Comparison of ENCODE assay signal across 1 cellular context in the genomic region with DNA sequence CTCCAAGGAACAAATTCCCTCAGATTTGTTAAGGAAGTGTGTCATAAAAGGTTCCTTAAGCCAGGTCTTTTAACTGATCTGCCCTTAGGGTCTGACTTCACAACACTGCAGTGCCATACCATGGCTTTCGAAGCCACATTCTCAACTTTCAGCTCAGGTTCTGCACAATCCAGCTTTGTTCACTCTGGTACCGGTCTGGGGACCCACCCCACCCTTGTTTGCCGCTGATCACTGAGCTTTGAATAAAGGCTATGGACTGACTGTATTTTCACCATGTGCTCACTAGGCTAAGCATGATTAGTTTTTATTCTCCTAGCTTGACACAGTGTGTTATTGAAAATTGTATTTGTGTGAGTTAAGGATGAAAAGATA.
TF ChIP-seq lines count a peak whose summit lies in the region.

No MANE protein-coding gene starts in this region.

TF ChIP-seq in IMR-90, 13 proteins besides CTCF, POLR2A, EP300 and RAD21:
- TF ChIP-seq RFX5 (IDR thresholded peaks at IDR 0.05; ENCODE audit: low read depth, low read length) (no peak), MAZ (IDR thresholded peaks at IDR 0.05; ENCODE audit: borderline replicate concordance, low read depth, low read length) (no peak), CHD1 (IDR thresholded peaks at IDR 0.05; ENCODE audit: low read depth, low read length) (no peak), CEBPB (IDR thresholded peaks at IDR 0.05; ENCODE audit: low read depth, low read length) (no peak), FOS (IDR thresholded peaks at IDR 0.05; ENCODE audit: low read depth, low read length) (no peak), NFE2L2 (IDR thresholded peaks at IDR 0.05; ENCODE audit: low read depth, low read length) (no peak), BHLHE40 (IDR thresholded peaks at IDR 0.05; ENCODE audit: low read depth, low read length) (no peak), MAFK (IDR thresholded peaks at IDR 0.05; ENCODE audit: low read depth, low read length) (no peak), MXI1 (IDR thresholded peaks at IDR 0.05; ENCODE audit: borderline replicate concordance, low read depth, low read length) (no peak), SMC3 (IDR thresholded peaks at IDR 0.05; ENCODE audit: low read depth, low read length) (no peak), RCOR1 (IDR thresholded peaks at IDR 0.05; ENCODE audit: insufficient replicate concordance, low read length) (no peak)
- TF ChIP-seq, protein P1, sequence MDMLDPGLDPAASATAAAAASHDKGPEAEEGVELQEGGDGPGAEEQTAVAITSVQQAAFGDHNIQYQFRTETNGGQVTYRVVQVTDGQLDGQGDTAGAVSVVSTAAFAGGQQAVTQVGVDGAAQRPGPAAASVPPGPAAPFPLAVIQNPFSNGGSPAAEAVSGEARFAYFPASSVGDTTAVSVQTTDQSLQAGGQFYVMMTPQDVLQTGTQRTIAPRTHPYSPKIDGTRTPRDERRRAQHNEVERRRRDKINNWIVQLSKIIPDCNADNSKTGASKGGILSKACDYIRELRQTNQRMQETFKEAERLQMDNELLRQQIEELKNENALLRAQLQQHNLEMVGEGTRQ (IDR thresholded peaks at IDR 0.05; ENCODE audit: low read depth, low read length), result no peak
- TF ChIP-seq, protein P2, sequence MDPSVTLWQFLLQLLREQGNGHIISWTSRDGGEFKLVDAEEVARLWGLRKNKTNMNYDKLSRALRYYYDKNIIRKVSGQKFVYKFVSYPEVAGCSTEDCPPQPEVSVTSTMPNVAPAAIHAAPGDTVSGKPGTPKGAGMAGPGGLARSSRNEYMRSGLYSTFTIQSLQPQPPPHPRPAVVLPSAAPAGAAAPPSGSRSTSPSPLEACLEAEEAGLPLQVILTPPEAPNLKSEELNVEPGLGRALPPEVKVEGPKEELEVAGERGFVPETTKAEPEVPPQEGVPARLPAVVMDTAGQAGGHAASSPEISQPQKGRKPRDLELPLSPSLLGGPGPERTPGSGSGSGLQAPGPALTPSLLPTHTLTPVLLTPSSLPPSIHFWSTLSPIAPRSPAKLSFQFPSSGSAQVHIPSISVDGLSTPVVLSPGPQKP (IDR thresholded peaks at IDR 0.05; ENCODE audit: borderline replicate concordance, low read depth, low read length), result no peak
